In genomic region chr5:33792559-33792958, GRCh38 we compare ENCODE assay signal across 1 cellular context.
TF ChIP-seq lines count a peak whose summit lies in the region.

No MANE protein-coding gene starts in this region.

TF ChIP-seq in IMR-90, 13 proteins besides CTCF, POLR2A, EP300 and RAD21 (continued from another document):
- TF ChIP-seq MAFK (IDR thresholded peaks at IDR 0.05; ENCODE audit: low read depth, low read length) (no peak), RFX5 (IDR thresholded peaks at IDR 0.05; ENCODE audit: low read depth, low read length) (no peak), FOS (IDR thresholded peaks at IDR 0.05; ENCODE audit: low read depth, low read length) (no peak), RCOR1 (IDR thresholded peaks at IDR 0.05; ENCODE audit: insufficient replicate concordance, low read length) (no peak), CEBPB (IDR thresholded peaks at IDR 0.05; ENCODE audit: low read depth, low read length) (no peak), MXI1 (IDR thresholded peaks at IDR 0.05; ENCODE audit: borderline replicate concordance, low read depth, low read length) (no peak), NFE2L2 (IDR thresholded peaks at IDR 0.05; ENCODE audit: low read depth, low read length) (no peak), SMC3 (IDR thresholded peaks at IDR 0.05; ENCODE audit: low read depth, low read length) (no peak)
